In genomic region chr5:95410269-95410668, GRCh38 we compare ENCODE assay signal across 36 cellular contexts. TPM values are rescaled to one million over a fixed set of nuclear protein-coding genes. Genes with fewer than 3 reads are reported as not detected.
"Had no signal": no experiment of that assay in that cellular context is flagged by ENCODE, and none has a peak within 500 bp of the region (broad histone marks: within the 10 kb centered on the region; RNA-seq: fewer than 3 reads in every experiment).

No MANE protein-coding gene starts in this region.

- FAIRE-seq: colon, TTC549 had no signal

- DNase-seq: activated CD4-positive, alpha-beta T cell treated with anti-CD3 and anti-CD28 coated beads for 4 hours; activated CD4-positive, alpha-beta T cell treated with anti-CD3 and anti-CD28 coated beads, Interleukin-2, amount 50 U/mL, for 4 hours; activated naive CD4-positive, alpha-beta T cell; activated T-cell treated with anti-CD3 and anti-CD28 coated beads for 4 hours; activated T-cell treated with anti-CD3 and anti-CD28 coated beads, Interleukin-2, amount 50 U/mL, for 72 hours; adrenal gland; aorta; effector memory CD4-positive, alpha-beta T cell; erythroblast; gastrocnemius medialis; glutamatergic neuron; islet precursor cell; left ventricle myocardium superior; mammary epithelial cell; naive B cell; ovary; psoas muscle; stimulated activated CD4-positive, alpha-beta T cell treated with anti-CD3 and anti-CD28 coated beads, Interleukin-1b, Interleukin-23, amount 100 ng/mL, for 48 hours; stimulated activated CD4-positive, alpha-beta T cell treated with anti-CD3 and anti-CD28 coated beads, Interleukin-4, amount 100 ng/mL, for 4 hours; stimulated activated CD8-positive, alpha-beta memory T cell treated with anti-CD3 and anti-CD28 coated beads, Interleukin-4, amount 100 ng/mL, for 48 hours; stimulated activated naive CD8-positive, alpha-beta T cell treated with anti-CD3 and anti-CD28 coated beads, Interleukin-15, amount 100 ng/mL, for 72 hours; substantia nigra; T-helper 9 cell; upper lobe of left lung had no signal

- H3K4me3 ChIP-seq: adrenal gland, gastrocnemius medialis, hepatocyte, ovary, psoas muscle, smooth muscle cell, upper lobe of left lung had no signal

- H3K4me3 Mint-ChIP-seq: activated naive CD8-positive, alpha-beta T cell; activated T-cell treated with anti-CD3 and anti-CD28 coated beads, Interleukin-2, amount 50 U/mL, for 72 hours; brain; mesothelial cell of epicardium; naive B cell; stimulated activated memory B cell treated with anti-CD40 and anti-IgM and Interleukin-4, amounts not matched to agents 10 μg/mL and 1 μg/mL and 100 μg/mL, for 72 hours; stimulated activated naive CD8-positive, alpha-beta T cell treated with anti-CD3 and anti-CD28 coated beads, Interleukin-15, amount 100 ng/mL, for 72 hours; T-helper 1 cell treated with Interleukin-12 subunit alpha and Interleukin-12 subunit beta and Interleukin-4 antibody, amounts not matched to agents 30 μg/mL and 1 μg/mL, for 36 hours had no signal

- H3K9me3 Mint-ChIP-seq: mesothelial cell of epicardium; stimulated activated memory B cell treated with anti-CD40 and anti-IgM and Interleukin-4, amounts not matched to agents 10 μg/mL and 1 μg/mL and 100 μg/mL, for 72 hours; T-helper 1 cell treated with Interleukin-12 subunit alpha and Interleukin-12 subunit beta and Interleukin-4 antibody, amounts not matched to agents 30 μg/mL and 1 μg/mL, for 36 hours had no signal

- H3K36me3 ChIP-seq: adrenal gland, gastrocnemius medialis, ovary, upper lobe of left lung had no signal

- H3K27ac Mint-ChIP-seq: activated naive CD8-positive, alpha-beta T cell; activated T-cell treated with anti-CD3 and anti-CD28 coated beads, Interleukin-2, amount 50 U/mL, for 72 hours; mesothelial cell of epicardium; naive B cell; stimulated activated memory B cell treated with anti-CD40 and anti-IgM and Interleukin-4, amounts not matched to agents 10 μg/mL and 1 μg/mL and 100 μg/mL, for 72 hours; stimulated activated naive CD8-positive, alpha-beta T cell treated with anti-CD3 and anti-CD28 coated beads, Interleukin-15, amount 100 ng/mL, for 72 hours; T-helper 1 cell treated with Interleukin-12 subunit alpha and Interleukin-12 subunit beta and Interleukin-4 antibody, amounts not matched to agents 30 μg/mL and 1 μg/mL, for 36 hours had no signal

- ATAC-seq: activated T-cell treated with anti-CD3 and anti-CD28 coated beads, Interleukin-2, amount 50 U/mL, for 72 hours; gastrocnemius medialis; left ventricle myocardium superior; psoas muscle; stimulated activated memory B cell treated with anti-CD40 and anti-IgM and Interleukin-4, amounts not matched to agents 10 μg/mL and 1 μg/mL and 100 μg/mL, for 72 hours; stimulated activated naive CD8-positive, alpha-beta T cell treated with anti-CD3 and anti-CD28 coated beads, Interleukin-15, amount 100 ng/mL, for 72 hours had no signal

- H3K27me3 Mint-ChIP-seq: brain had no signal

- H3K27me3 ChIP-seq: adrenal gland, gastrocnemius medialis, hepatocyte, ovary, upper lobe of left lung had no signal

- H3K36me3 Mint-ChIP-seq: activated naive CD8-positive, alpha-beta T cell; brain; mesothelial cell of epicardium; naive B cell; stimulated activated memory B cell treated with anti-CD40 and anti-IgM and Interleukin-4, amounts not matched to agents 10 μg/mL and 1 μg/mL and 100 μg/mL, for 72 hours had no signal

- H3K4me1 Mint-ChIP-seq: brain; naive B cell; stimulated activated memory B cell treated with anti-CD40 and anti-IgM and Interleukin-4, amounts not matched to agents 10 μg/mL and 1 μg/mL and 100 μg/mL, for 72 hours; stimulated activated naive CD8-positive, alpha-beta T cell treated with anti-CD3 and anti-CD28 coated beads, Interleukin-15, amount 100 ng/mL, for 72 hours had no signal

RNA-seq across cellular contexts. Expression of gene FAM81B, which starts 19.1 kb away (rescaled TPM):
- total RNA-seq: activated T-cell treated with anti-CD3 and anti-CD28 coated beads, Interleukin-2, amount 50 U/mL, for 72 hours; aorta; cardiac septum; dermis microvascular lymphatic vessel endothelial cell; gastrocnemius medialis; mammary epithelial cell; psoas muscle; smooth muscle cell had no signal
- polyA plus RNA-seq: aorta, hepatocyte, mammary epithelial cell, neural cell, psoas muscle, smooth muscle cell had no signal
